ENCODE assay signal across 10 cellular contexts in the genomic region with DNA sequence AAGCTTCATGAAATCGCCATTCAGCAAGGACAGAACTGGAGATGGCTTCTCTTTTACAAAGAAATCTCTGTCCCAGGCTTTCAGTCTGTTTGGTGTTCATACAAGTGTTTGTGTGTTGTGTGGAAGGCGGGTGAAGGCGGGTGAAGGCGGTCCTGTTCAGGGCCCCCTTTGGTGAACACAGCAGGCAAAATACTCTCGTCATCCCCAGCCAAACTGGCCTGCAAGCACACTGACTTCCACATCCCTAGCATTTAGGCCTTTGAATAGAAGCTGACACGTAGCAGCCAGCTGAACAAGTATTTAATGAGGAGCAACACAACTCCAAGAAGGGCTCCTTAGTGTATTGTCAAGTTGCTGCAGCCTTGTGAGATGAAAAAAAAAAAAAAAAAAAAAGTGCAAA.
A peak's percentile ranks its signal among the peaks of the same experiment; 100 is the strongest.
DNase-seq lines count a peak whose midpoint lies in the region; ATAC-seq and TF ChIP-seq lines count a peak whose summit lies in the region.
"Had no signal": no experiment of that assay in that cellular context is flagged by ENCODE, and none has a peak within 500 bp of the region (broad histone marks: within the 10 kb centered on the region; RNA-seq: fewer than 3 reads in every experiment).

No MANE protein-coding gene starts in this region.

- no peak for ATAC-seq in activated T-helper 17 cell treated with anti-CD3 and anti-CD28 coated beads, Interleukin-2, amount 50 U/mL, for 72 hours (replicated peaks)
- peak in 6 of 8 donors; percentile 40 to 62 (median 56) for ATAC-seq in heart right ventricle
- no peak for ATAC-seq in GM19395 (IDR thresholded peaks at IDR 0.05; ENCODE audit: unreplicated experiment)
- ATAC-seq in HG03159 (IDR thresholded peaks at IDR 0.05; ENCODE audit: unreplicated experiment), result no peak
- ATAC-seq: GM12878 had no signal

- peaks cover 78% of the 10 kb centered on the region for H3K4me1 Mint-ChIP-seq in activated T-helper 17 cell treated with anti-CD3 and anti-CD28 coated beads, Interleukin-2, amount 50 U/mL, for 72 hours

- no peaks in the 10 kb centered on the region for H3K27me3 ChIP-seq in heart right ventricle
- no peaks in the 10 kb centered on the region for H3K27me3 ChIP-seq in sigmoid colon
- H3K27me3 ChIP-seq: body of pancreas had no signal

- in situ Hi-C loops in G401 (cut with HindIII; ENCODE audit: low sequenced_read_pairs), result no loop called here

- peak overlapping the region; percentile 73 for H3K4me3 Mint-ChIP-seq in activated T-helper 17 cell treated with anti-CD3 and anti-CD28 coated beads, Interleukin-2, amount 50 U/mL, for 72 hours

- peak overlapping the region; percentile 83 for H3K27ac Mint-ChIP-seq in activated T-helper 17 cell treated with anti-CD3 and anti-CD28 coated beads, Interleukin-2, amount 50 U/mL, for 72 hours

- H3K27ac ChIP-seq in heart right ventricle, result peak overlapping the region; percentile 28 to 83 (median 65)
- H3K27ac ChIP-seq in sigmoid colon, result peak overlapping the region; percentile 64 to 83 (median 74)

- TF ChIP-seq CTCF in heart right ventricle (IDR thresholded peaks at IDR 0.05), result no peak
- TF ChIP-seq CTCF in sigmoid colon (IDR thresholded peaks at IDR 0.05), result no peak

- TF ChIP-seq EP300 in sigmoid colon (IDR thresholded peaks at IDR 0.05), result no peak

- peaks cover 3% of the 10 kb centered on the region for H3K9me3 Mint-ChIP-seq in activated T-helper 17 cell treated with anti-CD3 and anti-CD28 coated beads, Interleukin-2, amount 50 U/mL, for 72 hours

- DNase-seq in G401 (ENCODE audit: low spot score) (peak; percentile 19), heart right ventricle (peak; percentile 21 to 42), sigmoid colon (peak; percentile 81), COR-L47 (lab: John Stamatoyannopoulos, UW) (no peak), NCI-H2081 treated with DMSO at 0.1 percent for 48 hours (lab: John Stamatoyannopoulos, UW) (no peak)

- H3K27me3 Mint-ChIP-seq in activated T-helper 17 cell treated with anti-CD3 and anti-CD28 coated beads, Interleukin-2, amount 50 U/mL, for 72 hours, result no peaks in the 10 kb centered on the region

- peaks cover 99% of the 10 kb centered on the region for H3K36me3 Mint-ChIP-seq in activated T-helper 17 cell treated with anti-CD3 and anti-CD28 coated beads, Interleukin-2, amount 50 U/mL, for 72 hours (ENCODE audit: low read depth)

- TF ChIP-seq POLR2A in sigmoid colon (IDR thresholded peaks at IDR 0.05), result no peak

- peaks cover 0 to 89% (median 25%) of the 10 kb centered on the region in 9 donors for H3K36me3 ChIP-seq in heart right ventricle
- H3K36me3 ChIP-seq in sigmoid colon, result peaks cover 1 to 40% (median 9%) of the 10 kb centered on the region in 4 donors

- H3K4me1 ChIP-seq in heart right ventricle (peaks cover 17 to 99% (median 89%) of the 10 kb centered on the region in 9 donors), sigmoid colon (peaks cover 0 to 88% (median 84%) of the 10 kb centered on the region in 4 donors)

- no peak overlapping the region for H3K4me3 ChIP-seq in heart right ventricle
- no peak overlapping the region for H3K4me3 ChIP-seq in sigmoid colon
- H3K4me3 ChIP-seq: body of pancreas, GM12878 had no signal

- intact Hi-C loops in heart right ventricle (cut with DNase I) (loop anchor here in 6 of 10 donors (5.0 to 10.0 kb wide), 6 partner anchors 53 to 386 kb away; a partner anchor contains a TSS), sigmoid colon (cut with DNase I) (no loop called here)

- no peaks in the 10 kb centered on the region for H3K9me3 ChIP-seq in heart right ventricle
- H3K9me3 ChIP-seq in sigmoid colon, result no peaks in the 10 kb centered on the region
- H3K9me3 ChIP-seq: body of pancreas had no signal

- 67 to 69% methylated on average over 6 of the region's 6 CpGs for WGBS in heart right ventricle, 2 donors
- WGBS in sigmoid colon, 2 donors, result 72 to 94% methylated on average over 6 of the region's 6 CpGs

Comparison
In these comparisons a context has a peak if more than half of its experiments do, and no peak if none do; other contexts are left out.
1. DNase-seq: peak in G401 (single experiment), heart right ventricle (2 of 2) and sigmoid colon (single experiment); none in COR-L47 (single experiment) and NCI-H2081 treated with DMSO at 0.1 percent for 48 hours (single experiment).
2. ATAC-seq: peak in heart right ventricle (6 of 8); none in activated T-helper 17 cell treated with anti-CD3 and anti-CD28 coated beads, Interleukin-2, amount 50 U/mL, for 72 hours (single experiment), GM19395 (single experiment) and HG03159 (single experiment).